In the genomic region with DNA sequence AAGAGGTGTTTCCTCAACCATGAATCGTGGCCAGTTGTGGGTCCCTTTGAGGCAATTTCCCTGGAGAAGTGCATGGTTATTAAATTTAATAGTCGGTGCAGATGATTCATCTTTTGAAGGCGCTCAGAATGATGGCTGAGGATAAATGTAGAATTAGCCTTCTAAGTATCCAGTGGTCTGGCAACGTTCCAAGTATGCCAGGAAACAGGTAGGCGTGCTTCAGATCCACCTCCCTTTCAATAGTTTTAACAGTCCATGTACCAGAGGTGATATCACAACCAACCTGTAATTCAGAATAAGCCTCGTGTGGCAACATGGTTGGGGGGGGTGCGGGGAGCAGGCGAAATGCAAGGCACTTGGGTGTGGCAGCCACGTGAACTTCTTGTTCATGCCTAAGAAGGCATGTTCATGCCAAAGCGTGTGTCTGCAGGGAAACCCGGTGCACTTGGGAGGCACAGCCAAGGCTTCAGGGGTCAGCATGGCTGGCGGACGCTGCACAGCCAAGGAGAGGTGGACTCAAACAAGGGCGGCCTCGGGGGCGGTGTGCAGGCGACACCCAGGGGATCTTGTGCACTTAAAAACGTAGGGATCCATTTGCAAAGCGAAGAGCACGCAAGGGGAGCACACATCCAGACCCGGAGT, we compare ENCODE assay signal across 1 cellular context.
TF ChIP-seq lines count a peak whose summit lies in the region.

No MANE protein-coding gene starts in this region.

TF ChIP-seq in HEK293, 187 proteins besides CTCF, POLR2A, EP300 and RAD21 (continued from another document and continues in another):
- TF ChIP-seq, protein P1, sequence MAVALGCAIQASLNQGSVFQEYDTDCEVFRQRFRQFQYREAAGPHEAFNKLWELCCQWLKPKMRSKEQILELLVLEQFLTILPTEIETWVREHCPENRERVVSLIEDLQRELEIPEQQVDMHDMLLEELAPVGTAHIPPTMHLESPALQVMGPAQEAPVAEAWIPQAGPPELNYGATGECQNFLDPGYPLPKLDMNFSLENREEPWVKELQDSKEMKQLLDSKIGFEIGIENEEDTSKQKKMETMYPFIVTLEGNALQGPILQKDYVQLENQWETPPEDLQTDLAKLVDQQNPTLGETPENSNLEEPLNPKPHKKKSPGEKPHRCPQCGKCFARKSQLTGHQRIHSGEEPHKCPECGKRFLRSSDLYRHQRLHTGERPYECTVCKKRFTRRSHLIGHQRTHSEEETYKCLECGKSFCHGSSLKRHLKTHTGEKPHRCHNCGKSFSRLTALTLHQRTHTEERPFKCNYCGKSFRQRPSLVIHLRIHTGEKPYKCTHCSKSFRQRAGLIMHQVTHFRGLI (tag by site-specific recombination; IDR thresholded peaks at IDR 0.05): no peak
- TF ChIP-seq ZNF423 (tag by site-specific recombination; IDR thresholded peaks at IDR 0.05) (no peak), ZFP41 (tag by site-specific recombination; IDR thresholded peaks at IDR 0.05; ENCODE audit: borderline replicate concordance) (no peak), ZNF394 (tag by site-specific recombination; IDR thresholded peaks at IDR 0.05; ENCODE audit: borderline replicate concordance) (0 out of 2 replicates have a peak, but pooled peaks have one; percentile 19), RBAK (tag by site-specific recombination; IDR thresholded peaks at IDR 0.05) (no peak), ZNF777 (tag by site-specific recombination; IDR thresholded peaks at IDR 0.05; ENCODE audit: borderline replicate concordance) (no peak), ZNF654 (tag by site-specific recombination; IDR thresholded peaks at IDR 0.05; ENCODE audit: low read depth) (no peak), SALL2 (tag by site-specific recombination; IDR thresholded peaks at IDR 0.05; ENCODE audit: borderline replicate concordance) (no peak), BCL11A (tag by site-specific recombination; IDR thresholded peaks at IDR 0.05; ENCODE audit: low read depth) (no peak), SP2 (tag by site-specific recombination; IDR thresholded peaks at IDR 0.05) (0 out of 2 replicates have a peak, but pooled peaks have one; percentile 9), ZNF112 (tag by site-specific recombination; IDR thresholded peaks at IDR 0.05) (no peak), YY1 (tag by site-specific recombination; IDR thresholded peaks at IDR 0.05) (no peak), ZNF561 (tag by site-specific recombination; IDR thresholded peaks at IDR 0.05; ENCODE audit: borderline replicate concordance) (no peak), ZNF140 (tag by site-specific recombination; IDR thresholded peaks at IDR 0.05) (no peak), ZBTB17 (tag by site-specific recombination; IDR thresholded peaks at IDR 0.05) (0 out of 2 replicates have a peak, but pooled peaks have one; percentile 25), ZNF624 (tag by site-specific recombination; IDR thresholded peaks at IDR 0.05) (no peak), ZNF585B (tag by site-specific recombination; IDR thresholded peaks at IDR 0.05) (no peak), GLIS1 (tag by site-specific recombination; IDR thresholded peaks at IDR 0.05) (no peak), ZNF510 (tag by site-specific recombination; IDR thresholded peaks at IDR 0.05; ENCODE audit: insufficient replicate concordance) (no peak), GFI1B (tag by site-specific recombination; IDR thresholded peaks at IDR 0.05) (no peak), ZNF48 (tag by site-specific recombination; IDR thresholded peaks at IDR 0.05) (no peak), ZNF610 (tag by site-specific recombination; IDR thresholded peaks at IDR 0.05; ENCODE audit: borderline replicate concordance) (no peak), KLF8 (tag by site-specific recombination; IDR thresholded peaks at IDR 0.05) (peak; percentile 48; the same call in 1 of the 2 replicates), ZNF416 (tag by site-specific recombination; IDR thresholded peaks at IDR 0.05) (no peak), ZNF791 (tag by site-specific recombination; IDR thresholded peaks at IDR 0.05) (no peak), ZFP37 (tag by site-specific recombination; IDR thresholded peaks at IDR 0.05) (no peak; the same call in 1 of the 2 replicates), ZNF571 (tag by site-specific recombination; IDR thresholded peaks at IDR 0.05) (no peak)
- TF ChIP-seq, protein P2, sequence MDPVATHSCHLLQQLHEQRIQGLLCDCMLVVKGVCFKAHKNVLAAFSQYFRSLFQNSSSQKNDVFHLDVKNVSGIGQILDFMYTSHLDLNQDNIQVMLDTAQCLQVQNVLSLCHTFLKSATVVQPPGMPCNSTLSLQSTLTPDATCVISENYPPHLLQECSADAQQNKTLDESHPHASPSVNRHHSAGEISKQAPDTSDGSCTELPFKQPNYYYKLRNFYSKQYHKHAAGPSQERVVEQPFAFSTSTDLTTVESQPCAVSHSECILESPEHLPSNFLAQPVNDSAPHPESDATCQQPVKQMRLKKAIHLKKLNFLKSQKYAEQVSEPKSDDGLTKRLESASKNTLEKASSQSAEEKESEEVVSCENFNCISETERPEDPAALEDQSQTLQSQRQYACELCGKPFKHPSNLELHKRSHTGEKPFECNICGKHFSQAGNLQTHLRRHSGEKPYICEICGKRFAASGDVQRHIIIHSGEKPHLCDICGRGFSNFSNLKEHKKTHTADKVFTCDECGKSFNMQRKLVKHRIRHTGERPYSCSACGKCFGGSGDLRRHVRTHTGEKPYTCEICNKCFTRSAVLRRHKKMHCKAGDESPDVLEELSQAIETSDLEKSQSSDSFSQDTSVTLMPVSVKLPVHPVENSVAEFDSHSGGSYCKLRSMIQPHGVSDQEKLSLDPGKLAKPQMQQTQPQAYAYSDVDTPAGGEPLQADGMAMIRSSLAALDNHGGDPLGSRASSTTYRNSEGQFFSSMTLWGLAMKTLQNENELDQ (tag by site-specific recombination; IDR thresholded peaks at IDR 0.05; ENCODE audit: low read depth): no peak
- TF ChIP-seq, protein P3, sequence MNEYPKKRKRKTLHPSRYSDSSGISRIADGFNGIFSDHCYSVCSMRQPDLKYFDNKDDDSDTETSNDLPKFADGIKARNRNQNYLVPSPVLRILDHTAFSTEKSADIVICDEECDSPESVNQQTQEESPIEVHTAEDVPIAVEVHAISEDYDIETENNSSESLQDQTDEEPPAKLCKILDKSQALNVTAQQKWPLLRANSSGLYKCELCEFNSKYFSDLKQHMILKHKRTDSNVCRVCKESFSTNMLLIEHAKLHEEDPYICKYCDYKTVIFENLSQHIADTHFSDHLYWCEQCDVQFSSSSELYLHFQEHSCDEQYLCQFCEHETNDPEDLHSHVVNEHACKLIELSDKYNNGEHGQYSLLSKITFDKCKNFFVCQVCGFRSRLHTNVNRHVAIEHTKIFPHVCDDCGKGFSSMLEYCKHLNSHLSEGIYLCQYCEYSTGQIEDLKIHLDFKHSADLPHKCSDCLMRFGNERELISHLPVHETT (tag by site-specific recombination; IDR thresholded peaks at IDR 0.05): peak; percentile 53; the same call in 1 of the 2 replicates
- TF ChIP-seq, protein P4, sequence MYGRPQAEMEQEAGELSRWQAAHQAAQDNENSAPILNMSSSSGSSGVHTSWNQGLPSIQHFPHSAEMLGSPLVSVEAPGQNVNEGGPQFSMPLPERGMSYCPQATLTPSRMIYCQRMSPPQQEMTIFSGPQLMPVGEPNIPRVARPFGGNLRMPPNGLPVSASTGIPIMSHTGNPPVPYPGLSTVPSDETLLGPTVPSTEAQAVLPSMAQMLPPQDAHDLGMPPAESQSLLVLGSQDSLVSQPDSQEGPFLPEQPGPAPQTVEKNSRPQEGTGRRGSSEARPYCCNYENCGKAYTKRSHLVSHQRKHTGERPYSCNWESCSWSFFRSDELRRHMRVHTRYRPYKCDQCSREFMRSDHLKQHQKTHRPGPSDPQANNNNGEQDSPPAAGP (tag by site-specific recombination; IDR thresholded peaks at IDR 0.05): peak; percentile 51; the same call in 1 of the 2 replicates
- TF ChIP-seq, protein P5, sequence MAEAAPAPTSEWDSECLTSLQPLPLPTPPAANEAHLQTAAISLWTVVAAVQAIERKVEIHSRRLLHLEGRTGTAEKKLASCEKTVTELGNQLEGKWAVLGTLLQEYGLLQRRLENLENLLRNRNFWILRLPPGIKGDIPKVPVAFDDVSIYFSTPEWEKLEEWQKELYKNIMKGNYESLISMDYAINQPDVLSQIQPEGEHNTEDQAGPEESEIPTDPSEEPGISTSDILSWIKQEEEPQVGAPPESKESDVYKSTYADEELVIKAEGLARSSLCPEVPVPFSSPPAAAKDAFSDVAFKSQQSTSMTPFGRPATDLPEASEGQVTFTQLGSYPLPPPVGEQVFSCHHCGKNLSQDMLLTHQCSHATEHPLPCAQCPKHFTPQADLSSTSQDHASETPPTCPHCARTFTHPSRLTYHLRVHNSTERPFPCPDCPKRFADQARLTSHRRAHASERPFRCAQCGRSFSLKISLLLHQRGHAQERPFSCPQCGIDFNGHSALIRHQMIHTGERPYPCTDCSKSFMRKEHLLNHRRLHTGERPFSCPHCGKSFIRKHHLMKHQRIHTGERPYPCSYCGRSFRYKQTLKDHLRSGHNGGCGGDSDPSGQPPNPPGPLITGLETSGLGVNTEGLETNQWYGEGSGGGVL (tag by site-specific recombination; IDR thresholded peaks at IDR 0.05): no peak
- TF ChIP-seq, protein P6, sequence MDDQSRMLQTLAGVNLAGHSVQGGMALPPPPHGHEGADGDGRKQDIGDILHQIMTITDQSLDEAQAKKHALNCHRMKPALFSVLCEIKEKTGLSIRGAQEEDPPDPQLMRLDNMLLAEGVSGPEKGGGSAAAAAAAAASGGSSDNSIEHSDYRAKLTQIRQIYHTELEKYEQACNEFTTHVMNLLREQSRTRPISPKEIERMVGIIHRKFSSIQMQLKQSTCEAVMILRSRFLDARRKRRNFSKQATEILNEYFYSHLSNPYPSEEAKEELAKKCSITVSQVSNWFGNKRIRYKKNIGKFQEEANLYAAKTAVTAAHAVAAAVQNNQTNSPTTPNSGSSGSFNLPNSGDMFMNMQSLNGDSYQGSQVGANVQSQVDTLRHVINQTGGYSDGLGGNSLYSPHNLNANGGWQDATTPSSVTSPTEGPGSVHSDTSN (CRISPR knock-in tag; IDR thresholded peaks at IDR 0.05): peak; percentile 21; the same call in 1 of the 2 replicates
- TF ChIP-seq, protein P7, sequence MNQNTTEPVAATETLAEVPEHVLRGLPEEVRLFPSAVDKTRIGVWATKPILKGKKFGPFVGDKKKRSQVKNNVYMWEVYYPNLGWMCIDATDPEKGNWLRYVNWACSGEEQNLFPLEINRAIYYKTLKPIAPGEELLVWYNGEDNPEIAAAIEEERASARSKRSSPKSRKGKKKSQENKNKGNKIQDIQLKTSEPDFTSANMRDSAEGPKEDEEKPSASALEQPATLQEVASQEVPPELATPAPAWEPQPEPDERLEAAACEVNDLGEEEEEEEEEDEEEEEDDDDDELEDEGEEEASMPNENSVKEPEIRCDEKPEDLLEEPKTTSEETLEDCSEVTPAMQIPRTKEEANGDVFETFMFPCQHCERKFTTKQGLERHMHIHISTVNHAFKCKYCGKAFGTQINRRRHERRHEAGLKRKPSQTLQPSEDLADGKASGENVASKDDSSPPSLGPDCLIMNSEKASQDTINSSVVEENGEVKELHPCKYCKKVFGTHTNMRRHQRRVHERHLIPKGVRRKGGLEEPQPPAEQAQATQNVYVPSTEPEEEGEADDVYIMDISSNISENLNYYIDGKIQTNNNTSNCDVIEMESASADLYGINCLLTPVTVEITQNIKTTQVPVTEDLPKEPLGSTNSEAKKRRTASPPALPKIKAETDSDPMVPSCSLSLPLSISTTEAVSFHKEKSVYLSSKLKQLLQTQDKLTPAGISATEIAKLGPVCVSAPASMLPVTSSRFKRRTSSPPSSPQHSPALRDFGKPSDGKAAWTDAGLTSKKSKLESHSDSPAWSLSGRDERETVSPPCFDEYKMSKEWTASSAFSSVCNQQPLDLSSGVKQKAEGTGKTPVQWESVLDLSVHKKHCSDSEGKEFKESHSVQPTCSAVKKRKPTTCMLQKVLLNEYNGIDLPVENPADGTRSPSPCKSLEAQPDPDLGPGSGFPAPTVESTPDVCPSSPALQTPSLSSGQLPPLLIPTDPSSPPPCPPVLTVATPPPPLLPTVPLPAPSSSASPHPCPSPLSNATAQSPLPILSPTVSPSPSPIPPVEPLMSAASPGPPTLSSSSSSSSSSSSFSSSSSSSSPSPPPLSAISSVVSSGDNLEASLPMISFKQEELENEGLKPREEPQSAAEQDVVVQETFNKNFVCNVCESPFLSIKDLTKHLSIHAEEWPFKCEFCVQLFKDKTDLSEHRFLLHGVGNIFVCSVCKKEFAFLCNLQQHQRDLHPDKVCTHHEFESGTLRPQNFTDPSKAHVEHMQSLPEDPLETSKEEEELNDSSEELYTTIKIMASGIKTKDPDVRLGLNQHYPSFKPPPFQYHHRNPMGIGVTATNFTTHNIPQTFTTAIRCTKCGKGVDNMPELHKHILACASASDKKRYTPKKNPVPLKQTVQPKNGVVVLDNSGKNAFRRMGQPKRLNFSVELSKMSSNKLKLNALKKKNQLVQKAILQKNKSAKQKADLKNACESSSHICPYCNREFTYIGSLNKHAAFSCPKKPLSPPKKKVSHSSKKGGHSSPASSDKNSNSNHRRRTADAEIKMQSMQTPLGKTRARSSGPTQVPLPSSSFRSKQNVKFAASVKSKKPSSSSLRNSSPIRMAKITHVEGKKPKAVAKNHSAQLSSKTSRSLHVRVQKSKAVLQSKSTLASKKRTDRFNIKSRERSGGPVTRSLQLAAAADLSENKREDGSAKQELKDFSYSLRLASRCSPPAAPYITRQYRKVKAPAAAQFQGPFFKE (tag by site-specific recombination; IDR thresholded peaks at IDR 0.05; ENCODE audit: borderline replicate concordance): no peak
- TF ChIP-seq, protein P8, sequence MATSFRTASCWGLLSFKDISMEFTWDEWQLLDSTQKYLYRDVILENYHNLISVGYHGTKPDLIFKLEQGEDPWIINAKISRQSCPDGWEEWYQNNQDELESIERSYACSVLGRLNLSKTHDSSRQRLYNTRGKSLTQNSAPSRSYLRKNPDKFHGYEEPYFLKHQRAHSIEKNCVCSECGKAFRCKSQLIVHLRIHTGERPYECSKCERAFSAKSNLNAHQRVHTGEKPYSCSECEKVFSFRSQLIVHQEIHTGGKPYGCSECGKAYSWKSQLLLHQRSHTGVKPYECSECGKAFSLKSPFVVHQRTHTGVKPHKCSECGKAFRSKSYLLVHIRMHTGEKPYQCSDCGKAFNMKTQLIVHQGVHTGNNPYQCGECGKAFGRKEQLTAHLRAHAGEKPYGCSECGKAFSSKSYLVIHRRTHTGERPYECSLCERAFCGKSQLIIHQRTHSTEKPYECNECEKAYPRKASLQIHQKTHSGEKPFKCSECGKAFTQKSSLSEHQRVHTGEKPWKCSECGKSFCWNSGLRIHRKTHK (tag by site-specific recombination; IDR thresholded peaks at IDR 0.05): no peak
- TF ChIP-seq, protein P9, sequence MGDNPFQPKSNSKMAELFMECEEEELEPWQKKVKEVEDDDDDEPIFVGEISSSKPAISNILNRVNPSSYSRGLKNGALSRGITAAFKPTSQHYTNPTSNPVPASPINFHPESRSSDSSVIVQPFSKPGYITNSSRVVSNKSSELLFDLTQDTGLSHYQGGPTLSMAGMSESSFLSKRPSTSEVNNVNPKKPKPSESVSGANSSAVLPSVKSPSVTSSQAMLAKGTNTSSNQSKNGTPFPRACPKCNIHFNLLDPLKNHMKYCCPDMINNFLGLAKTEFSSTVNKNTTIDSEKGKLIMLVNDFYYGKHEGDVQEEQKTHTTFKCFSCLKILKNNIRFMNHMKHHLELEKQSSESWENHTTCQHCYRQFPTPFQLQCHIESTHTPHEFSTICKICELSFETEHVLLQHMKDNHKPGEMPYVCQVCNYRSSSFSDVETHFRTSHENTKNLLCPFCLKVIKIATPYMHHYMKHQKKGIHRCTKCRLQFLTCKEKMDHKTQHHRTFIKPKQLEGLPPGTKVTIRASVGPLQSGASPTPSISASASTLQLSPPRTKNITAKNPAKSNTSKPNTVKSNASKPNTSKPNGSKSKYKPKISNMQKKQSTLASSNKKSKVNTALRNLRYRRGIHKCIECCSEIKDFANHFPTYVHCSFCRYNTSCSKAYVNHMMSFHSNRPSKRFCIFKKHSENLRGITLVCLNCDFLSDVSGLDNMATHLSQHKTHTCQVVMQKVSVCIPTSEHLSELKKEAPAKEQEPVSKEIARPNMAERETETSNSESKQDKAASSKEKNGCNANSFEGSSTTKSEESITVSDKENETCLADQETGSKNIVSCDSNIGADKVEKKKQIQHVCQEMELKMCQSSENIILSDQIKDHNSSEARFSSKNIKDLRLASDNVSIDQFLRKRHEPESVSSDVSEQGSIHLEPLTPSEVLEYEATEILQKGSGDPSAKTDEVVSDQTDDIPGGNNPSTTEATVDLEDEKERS (tag by site-specific recombination; IDR thresholded peaks at IDR 0.05): no peak
